Comparison of ENCODE assay signal across 8 cellular contexts in genomic region chr10:74826142-74827044, GRCh38. TPM values are rescaled to one million over a fixed set of nuclear protein-coding genes. Genes with fewer than 3 reads are reported as not detected.
A peak's percentile ranks its signal among the peaks of the same experiment; 100 is the strongest.
DNase-seq lines count a peak whose midpoint lies in the region; ATAC-seq and TF ChIP-seq lines count a peak whose summit lies in the region.

TSS of gene KAT6B (plus strand) at chr10:74826600. CDS start at chr10:74842858, 16,258 bp downstream.

- H3K27ac ChIP-seq in heart right ventricle, result peak within 1 kb of the TSS; percentile 97 to 100 (median 99)
- H3K27ac ChIP-seq in upper lobe of left lung, result peak within 1 kb of the TSS; percentile 99 to 100 (median 99)

- peak; percentile 42 for TF ChIP-seq CTCF in GM13976 (IDR thresholded peaks at IDR 0.05; ENCODE audit: borderline replicate concordance, control extremely low read depth, extremely low read depth, insufficient read depth, missing control alignments)
- TF ChIP-seq CTCF in heart right ventricle (IDR thresholded peaks at IDR 0.05), result peak in 5 of 9 donors; percentile 10 to 40 (median 34)
- peak in 5 of 6 experiments; percentile 13 to 61 (median 38) for TF ChIP-seq CTCF in upper lobe of left lung (IDR thresholded peaks at IDR 0.05)

- intact Hi-C loops in T-helper 1 cell treated with Interleukin-12 subunit alpha and Interleukin-12 subunit beta and Interleukin-4 antibody, amounts not matched to agents 30 ng/mL and 1 ng/mL, for 36 hours (cut with micrococcal nuclease), result loop anchor here (1.0 to 5.0 kb wide), 22 partner anchors 28 to 1579 kb away; partner anchors contain the start of genes ADK, DNAJC9, MRPS16 and SAMD8
- intact Hi-C loops in heart right ventricle (cut with DNase I) (loop anchor here in 7 of 10 donors (2.0 to 10.0 kb wide), 14 partner anchors 26 to 672 kb away; partner anchors contain the start of genes ADK (in 1 of the 7), AP3M1 (in 1 of the 7), COMTD1 (in 1 of the 7) and SAMD8 (in 1 of the 7)), posterior cingulate gyrus (cut with DNase I) (loop anchor here (5.0 to 10.0 kb wide), 5 partner anchors 98 to 562 kb away; no protein-coding TSS in a partner anchor)

- DNase-seq in GM13976 (ENCODE audit: low spot score), result peak; percentile 96
- DNase-seq in NCI-H146 treated with DMSO at 0.1 percent for 48 hours (lab: John Stamatoyannopoulos, UW; ENCODE audit: unreplicated experiment), result peak; percentile 99
- DNase-seq in amniotic epithelial cell (ENCODE audit: low read depth), result peak; percentile 100
- DNase-seq in heart right ventricle, result peak; percentile 100
- DNase-seq in posterior cingulate gyrus, result peak; percentile 100
- peak; percentile 99 to 100 for DNase-seq in upper lobe of left lung

- ATAC-seq in HG02870 (IDR thresholded peaks at IDR 0.05; ENCODE audit: unreplicated experiment) (peak; percentile 89), heart right ventricle (peak; percentile 89 to 96 (median 94)), upper lobe of left lung (ENCODE audit: low FRiP score in 2 of 2) (peak; percentile 95 to 98)

- 1% methylated on average over 48 to 67 of the region's 67 CpGs for WGBS in heart right ventricle, 2 donors
- 0 to 1% methylated on average over 23 to 30 of the region's 67 CpGs for WGBS in upper lobe of left lung, 2 donors

- H3K27me3 ChIP-seq in heart right ventricle (no peaks in the 10 kb centered on the region), upper lobe of left lung (no peaks in the 10 kb centered on the region)

- H3K36me3 ChIP-seq in heart right ventricle, result no peaks in the 10 kb centered on the region
- H3K36me3 ChIP-seq in upper lobe of left lung, result no peaks in the 10 kb centered on the region

- H3K9me3 ChIP-seq in heart right ventricle (peaks cover 0 to 4% (median 0%) of the 10 kb centered on the region in 11 donors), upper lobe of left lung (no peaks in the 10 kb centered on the region)

- peak in 1 of 4 donors; percentile 26 for TF ChIP-seq EP300 in upper lobe of left lung (IDR thresholded peaks at IDR 0.05)

- in situ Hi-C loops in GM13976 (cut with MboI; ENCODE audit: low sequenced_read_pairs, unreplicated experiment), result no loop called here

- H3K4me1 ChIP-seq in heart right ventricle, result peaks cover 5 to 58% (median 46%) of the 10 kb centered on the region in 9 donors
- H3K4me1 ChIP-seq in upper lobe of left lung, result peaks cover 42 to 61% (median 50%) of the 10 kb centered on the region in 4 donors

- peak in 3 of 4 donors; percentile 42 to 83 (median 55) for TF ChIP-seq POLR2A in upper lobe of left lung (IDR thresholded peaks at IDR 0.05)

- H3K4me3 ChIP-seq in heart right ventricle (peak within 1 kb of the TSS; percentile 77 to 98 (median 90)), upper lobe of left lung (peak within 1 kb of the TSS; percentile 69 to 96 (median 74))

RNA-seq across cellular contexts. Expression of gene KAT6B, which starts in this region (rescaled TPM):
- total RNA-seq in T-helper 1 cell treated with Interleukin-12 subunit alpha and Interleukin-12 subunit beta and Interleukin-4 antibody, amounts not matched to agents 30 ng/mL and 1 ng/mL, for 36 hours, result 27.7 and 29.5 TPM in 2 replicates
- 10 to 100 TPM; 28.3 to 58.4 (median 51.5) TPM for total RNA-seq in heart right ventricle
- polyA plus RNA-seq in heart right ventricle, result 10 to 100 TPM in 1 of 2 donors, 1 to 10 TPM in 1; 3.4 to 15.4 TPM
- 10 to 100 TPM; 35.2 to 78.4 (median 38.0) TPM for total RNA-seq in upper lobe of left lung

Comparison
In these comparisons a context has a peak if more than half of its experiments do, and no peak if none do; other contexts are left out.
1. Peak in every context shown above with its lines: DNase-seq, ATAC-seq, H3K4me3 ChIP-seq and H3K27ac ChIP-seq.